In the genomic region with DNA sequence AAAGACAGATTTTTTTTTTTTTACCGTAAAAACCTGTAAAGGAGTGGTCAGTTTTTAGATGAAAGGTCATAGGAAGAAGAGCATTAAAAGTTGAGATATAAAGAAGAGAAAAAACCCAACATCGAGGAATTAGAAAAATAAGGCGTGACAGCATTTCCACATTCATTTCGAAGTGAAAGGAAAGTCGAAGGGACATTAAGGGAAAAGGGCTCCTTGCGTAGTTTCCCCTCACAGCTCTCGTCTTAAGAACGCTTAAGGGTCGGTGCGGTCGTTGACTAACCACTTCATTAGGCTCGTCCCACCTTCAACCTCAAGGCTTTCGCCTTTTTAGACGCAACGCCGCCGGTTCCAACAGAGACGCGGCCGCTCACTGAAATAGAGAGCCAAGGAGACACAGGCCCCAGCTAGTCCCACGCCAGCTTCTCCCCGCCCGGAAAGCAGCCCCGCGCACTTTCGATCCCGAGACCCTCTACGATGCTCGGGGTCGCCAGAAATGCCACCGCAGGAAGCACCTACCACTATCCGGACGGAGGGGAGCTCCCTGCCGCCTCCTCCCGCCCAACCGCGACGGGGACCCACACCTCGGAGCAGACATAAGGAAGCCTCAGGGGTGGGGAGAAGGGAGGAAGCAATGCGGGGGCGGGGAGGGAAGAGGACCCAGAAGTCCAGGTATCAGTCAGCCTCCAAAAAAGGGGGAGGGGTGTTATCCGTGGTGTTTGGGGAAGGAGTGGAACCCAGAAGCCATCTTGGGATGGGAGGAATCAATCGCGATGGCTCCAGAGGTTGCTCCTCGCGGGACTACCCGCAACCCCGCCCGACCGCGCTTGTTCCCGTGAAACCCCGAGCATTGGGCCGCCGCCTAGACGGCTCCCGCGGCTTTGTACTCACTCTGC, we compare ENCODE assay signal across 1 cellular context.
A peak's percentile ranks its signal among the peaks of the same experiment; 100 is the strongest.
TF ChIP-seq lines count a peak whose summit lies in the region.

No MANE protein-coding gene starts in this region.

TF ChIP-seq in K562, 482 proteins besides CTCF, POLR2A, EP300 and RAD21 (continued from another document and continues in another):
- TF ChIP-seq, protein P1, sequence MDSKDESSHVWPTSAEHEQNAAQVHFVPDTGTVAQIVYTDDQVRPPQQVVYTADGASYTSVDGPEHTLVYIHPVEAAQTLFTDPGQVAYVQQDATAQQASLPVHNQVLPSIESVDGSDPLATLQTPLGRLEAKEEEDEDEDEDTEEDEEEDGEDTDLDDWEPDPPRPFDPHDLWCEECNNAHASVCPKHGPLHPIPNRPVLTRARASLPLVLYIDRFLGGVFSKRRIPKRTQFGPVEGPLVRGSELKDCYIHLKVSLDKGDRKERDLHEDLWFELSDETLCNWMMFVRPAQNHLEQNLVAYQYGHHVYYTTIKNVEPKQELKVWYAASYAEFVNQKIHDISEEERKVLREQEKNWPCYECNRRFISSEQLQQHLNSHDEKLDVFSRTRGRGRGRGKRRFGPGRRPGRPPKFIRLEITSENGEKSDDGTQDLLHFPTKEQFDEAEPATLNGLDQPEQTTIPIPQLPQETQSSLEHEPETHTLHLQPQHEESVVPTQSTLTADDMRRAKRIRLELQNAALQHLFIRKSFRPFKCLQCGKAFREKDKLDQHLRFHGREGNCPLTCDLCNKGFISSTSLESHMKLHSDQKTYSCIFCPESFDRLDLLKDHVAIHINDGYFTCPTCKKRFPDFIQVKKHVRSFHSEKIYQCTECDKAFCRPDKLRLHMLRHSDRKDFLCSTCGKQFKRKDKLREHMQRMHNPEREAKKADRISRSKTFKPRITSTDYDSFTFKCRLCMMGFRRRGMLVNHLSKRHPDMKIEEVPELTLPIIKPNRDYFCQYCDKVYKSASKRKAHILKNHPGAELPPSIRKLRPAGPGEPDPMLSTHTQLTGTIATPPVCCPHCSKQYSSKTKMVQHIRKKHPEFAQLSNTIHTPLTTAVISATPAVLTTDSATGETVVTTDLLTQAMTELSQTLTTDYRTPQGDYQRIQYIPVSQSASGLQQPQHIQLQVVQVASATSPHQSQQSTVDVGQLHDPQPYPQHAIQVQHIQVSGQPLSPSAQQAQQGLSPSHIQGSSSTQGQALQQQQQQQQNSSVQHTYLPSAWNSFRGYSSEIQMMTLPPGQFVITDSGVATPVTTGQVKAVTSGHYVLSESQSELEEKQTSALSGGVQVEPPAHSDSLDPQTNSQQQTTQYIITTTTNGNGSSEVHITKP (IDR thresholded peaks at IDR 0.05; ENCODE audit: partially characterized antibody), result peak; percentile 88
- TF ChIP-seq, protein P2, sequence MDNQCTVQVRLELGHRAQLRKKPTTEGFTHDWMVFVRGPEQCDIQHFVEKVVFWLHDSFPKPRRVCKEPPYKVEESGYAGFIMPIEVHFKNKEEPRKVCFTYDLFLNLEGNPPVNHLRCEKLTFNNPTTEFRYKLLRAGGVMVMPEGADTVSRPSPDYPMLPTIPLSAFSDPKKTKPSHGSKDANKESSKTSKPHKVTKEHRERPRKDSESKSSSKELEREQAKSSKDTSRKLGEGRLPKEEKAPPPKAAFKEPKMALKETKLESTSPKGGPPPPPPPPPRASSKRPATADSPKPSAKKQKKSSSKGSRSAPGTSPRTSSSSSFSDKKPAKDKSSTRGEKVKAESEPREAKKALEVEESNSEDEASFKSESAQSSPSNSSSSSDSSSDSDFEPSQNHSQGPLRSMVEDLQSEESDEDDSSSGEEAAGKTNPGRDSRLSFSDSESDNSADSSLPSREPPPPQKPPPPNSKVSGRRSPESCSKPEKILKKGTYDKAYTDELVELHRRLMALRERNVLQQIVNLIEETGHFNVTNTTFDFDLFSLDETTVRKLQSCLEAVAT (IDR thresholded peaks at IDR 0.05), result peak in 1 of 2 experiments; percentile 22; a peak in 1 of 4 replicates
- TF ChIP-seq ZNF121 (CRISPR knock-in tag; conservative IDR thresholded peaks at IDR 0.05), result no peak
- peak; percentile 83 for TF ChIP-seq RBM22 (IDR thresholded peaks at IDR 0.05; ENCODE audit: low read depth, low read length, poor library complexity, severe bottlenecking)
- TF ChIP-seq ZFP30 (CRISPR knock-in tag; IDR thresholded peaks at IDR 0.05; ENCODE audit: borderline replicate concordance), result no peak
- peak; percentile 28 to 54; a peak in 2 of 4 replicates for TF ChIP-seq MAZ (CRISPR knock-in tag; conservative IDR thresholded peaks at IDR 0.05 in 1 of 2, IDR thresholded peaks at IDR 0.05 in 1 of 2)
- TF ChIP-seq ZBTB7A (IDR thresholded peaks at IDR 0.05; ENCODE audit: borderline replicate concordance, control insufficient read depth, low read depth, low read length), result 0 out of 2 replicates have a peak, but pooled peaks have one; percentile 60
- peak; percentile 38; the same call in 1 of the 2 replicates for TF ChIP-seq ZC3H4 (CRISPR knock-in tag; IDR thresholded peaks at IDR 0.05; ENCODE audit: borderline replicate concordance)
- no peak for TF ChIP-seq NFE2 (IDR thresholded peaks at IDR 0.05; ENCODE audit: low read depth)
- peak in 1 of 2 experiments; percentile 36; a peak in 1 of 4 replicates for TF ChIP-seq ETV6 (IDR thresholded peaks at IDR 0.05; ENCODE audit: borderline replicate concordance in 1 of 2, low read depth in 2 of 2, low read length in 1 of 2)
- no peak for TF ChIP-seq ETV6 (CRISPR knock-in tag; IDR thresholded peaks at IDR 0.05; ENCODE audit: borderline replicate concordance)
- TF ChIP-seq CHD1 (IDR thresholded peaks at IDR 0.05; ENCODE audit: low read length), result peak; percentile 98
- peak; percentile 68 for TF ChIP-seq RBBP5 (IDR thresholded peaks at IDR 0.05; ENCODE audit: borderline replicate concordance, insufficient read depth, low read length, poor library complexity, severe bottlenecking)
- peak in 1 of 2 experiments; percentile 28; a peak in 1 of 4 replicates for TF ChIP-seq HDAC1 (IDR thresholded peaks at IDR 0.05)
- TF ChIP-seq, protein P3, sequence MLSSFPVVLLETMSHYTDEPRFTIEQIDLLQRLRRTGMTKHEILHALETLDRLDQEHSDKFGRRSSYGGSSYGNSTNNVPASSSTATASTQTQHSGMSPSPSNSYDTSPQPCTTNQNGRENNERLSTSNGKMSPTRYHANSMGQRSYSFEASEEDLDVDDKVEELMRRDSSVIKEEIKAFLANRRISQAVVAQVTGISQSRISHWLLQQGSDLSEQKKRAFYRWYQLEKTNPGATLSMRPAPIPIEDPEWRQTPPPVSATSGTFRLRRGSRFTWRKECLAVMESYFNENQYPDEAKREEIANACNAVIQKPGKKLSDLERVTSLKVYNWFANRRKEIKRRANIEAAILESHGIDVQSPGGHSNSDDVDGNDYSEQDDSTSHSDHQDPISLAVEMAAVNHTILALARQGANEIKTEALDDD (IDR thresholded peaks at IDR 0.05), result 0 out of 2 replicates have a peak, but pooled peaks have one; percentile 10
- TF ChIP-seq TAF9B (IDR thresholded peaks at IDR 0.05; ENCODE audit: partially characterized antibody), result no peak
- TF ChIP-seq ZNF507 (tag; conservative IDR thresholded peaks at IDR 0.05), result no peak
- TF ChIP-seq, protein P4, sequence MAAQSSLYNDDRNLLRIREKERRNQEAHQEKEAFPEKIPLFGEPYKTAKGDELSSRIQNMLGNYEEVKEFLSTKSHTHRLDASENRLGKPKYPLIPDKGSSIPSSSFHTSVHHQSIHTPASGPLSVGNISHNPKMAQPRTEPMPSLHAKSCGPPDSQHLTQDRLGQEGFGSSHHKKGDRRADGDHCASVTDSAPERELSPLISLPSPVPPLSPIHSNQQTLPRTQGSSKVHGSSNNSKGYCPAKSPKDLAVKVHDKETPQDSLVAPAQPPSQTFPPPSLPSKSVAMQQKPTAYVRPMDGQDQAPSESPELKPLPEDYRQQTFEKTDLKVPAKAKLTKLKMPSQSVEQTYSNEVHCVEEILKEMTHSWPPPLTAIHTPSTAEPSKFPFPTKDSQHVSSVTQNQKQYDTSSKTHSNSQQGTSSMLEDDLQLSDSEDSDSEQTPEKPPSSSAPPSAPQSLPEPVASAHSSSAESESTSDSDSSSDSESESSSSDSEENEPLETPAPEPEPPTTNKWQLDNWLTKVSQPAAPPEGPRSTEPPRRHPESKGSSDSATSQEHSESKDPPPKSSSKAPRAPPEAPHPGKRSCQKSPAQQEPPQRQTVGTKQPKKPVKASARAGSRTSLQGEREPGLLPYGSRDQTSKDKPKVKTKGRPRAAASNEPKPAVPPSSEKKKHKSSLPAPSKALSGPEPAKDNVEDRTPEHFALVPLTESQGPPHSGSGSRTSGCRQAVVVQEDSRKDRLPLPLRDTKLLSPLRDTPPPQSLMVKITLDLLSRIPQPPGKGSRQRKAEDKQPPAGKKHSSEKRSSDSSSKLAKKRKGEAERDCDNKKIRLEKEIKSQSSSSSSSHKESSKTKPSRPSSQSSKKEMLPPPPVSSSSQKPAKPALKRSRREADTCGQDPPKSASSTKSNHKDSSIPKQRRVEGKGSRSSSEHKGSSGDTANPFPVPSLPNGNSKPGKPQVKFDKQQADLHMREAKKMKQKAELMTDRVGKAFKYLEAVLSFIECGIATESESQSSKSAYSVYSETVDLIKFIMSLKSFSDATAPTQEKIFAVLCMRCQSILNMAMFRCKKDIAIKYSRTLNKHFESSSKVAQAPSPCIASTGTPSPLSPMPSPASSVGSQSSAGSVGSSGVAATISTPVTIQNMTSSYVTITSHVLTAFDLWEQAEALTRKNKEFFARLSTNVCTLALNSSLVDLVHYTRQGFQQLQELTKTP (IDR thresholded peaks at IDR 0.05; ENCODE audit: low read depth in 1 of 2, partially characterized antibody in 2 of 2), result peak in 1 of 2 experiments; percentile 29
- TF ChIP-seq PCBP1 (IDR thresholded peaks at IDR 0.05; ENCODE audit: low read depth, low read length, poor library complexity, severe bottlenecking), result peak; percentile 51
- TF ChIP-seq, protein P5, sequence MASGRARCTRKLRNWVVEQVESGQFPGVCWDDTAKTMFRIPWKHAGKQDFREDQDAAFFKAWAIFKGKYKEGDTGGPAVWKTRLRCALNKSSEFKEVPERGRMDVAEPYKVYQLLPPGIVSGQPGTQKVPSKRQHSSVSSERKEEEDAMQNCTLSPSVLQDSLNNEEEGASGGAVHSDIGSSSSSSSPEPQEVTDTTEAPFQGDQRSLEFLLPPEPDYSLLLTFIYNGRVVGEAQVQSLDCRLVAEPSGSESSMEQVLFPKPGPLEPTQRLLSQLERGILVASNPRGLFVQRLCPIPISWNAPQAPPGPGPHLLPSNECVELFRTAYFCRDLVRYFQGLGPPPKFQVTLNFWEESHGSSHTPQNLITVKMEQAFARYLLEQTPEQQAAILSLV (tag; IDR thresholded peaks at IDR 0.05), result no peak
- TF ChIP-seq, protein P6, sequence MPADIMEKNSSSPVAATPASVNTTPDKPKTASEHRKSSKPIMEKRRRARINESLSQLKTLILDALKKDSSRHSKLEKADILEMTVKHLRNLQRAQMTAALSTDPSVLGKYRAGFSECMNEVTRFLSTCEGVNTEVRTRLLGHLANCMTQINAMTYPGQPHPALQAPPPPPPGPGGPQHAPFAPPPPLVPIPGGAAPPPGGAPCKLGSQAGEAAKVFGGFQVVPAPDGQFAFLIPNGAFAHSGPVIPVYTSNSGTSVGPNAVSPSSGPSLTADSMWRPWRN (IDR thresholded peaks at IDR 0.05; ENCODE audit: low read depth), result no peak
- no peak for TF ChIP-seq GTF2E2 (tag; IDR thresholded peaks at IDR 0.05)
- TF ChIP-seq ZBTB1 (CRISPR knock-in tag; IDR thresholded peaks at IDR 0.05; ENCODE audit: borderline replicate concordance, low read depth), result 0 out of 2 replicates have a peak, but pooled peaks have one; percentile 30
- TF ChIP-seq, protein P7, sequence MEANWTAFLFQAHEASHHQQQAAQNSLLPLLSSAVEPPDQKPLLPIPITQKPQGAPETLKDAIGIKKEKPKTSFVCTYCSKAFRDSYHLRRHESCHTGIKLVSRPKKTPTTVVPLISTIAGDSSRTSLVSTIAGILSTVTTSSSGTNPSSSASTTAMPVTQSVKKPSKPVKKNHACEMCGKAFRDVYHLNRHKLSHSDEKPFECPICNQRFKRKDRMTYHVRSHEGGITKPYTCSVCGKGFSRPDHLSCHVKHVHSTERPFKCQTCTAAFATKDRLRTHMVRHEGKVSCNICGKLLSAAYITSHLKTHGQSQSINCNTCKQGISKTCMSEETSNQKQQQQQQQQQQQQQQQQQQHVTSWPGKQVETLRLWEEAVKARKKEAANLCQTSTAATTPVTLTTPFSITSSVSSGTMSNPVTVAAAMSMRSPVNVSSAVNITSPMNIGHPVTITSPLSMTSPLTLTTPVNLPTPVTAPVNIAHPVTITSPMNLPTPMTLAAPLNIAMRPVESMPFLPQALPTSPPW (CRISPR knock-in tag; IDR thresholded peaks at IDR 0.05), result peak; percentile 64
- TF ChIP-seq ZC3H11A (IDR thresholded peaks at IDR 0.05; ENCODE audit: low read depth, low read length), result no peak
- peak; percentile 31 for TF ChIP-seq SAP30 (IDR thresholded peaks at IDR 0.05; ENCODE audit: borderline replicate concordance, insufficient read depth, low read depth, low read length, poor library complexity, severe bottlenecking)
- TF ChIP-seq MCM2 (IDR thresholded peaks at IDR 0.05; ENCODE audit: low read depth), result no peak
- TF ChIP-seq GABPB1 (CRISPR knock-in tag; IDR thresholded peaks at IDR 0.05), result peak; percentile 74; the same call in 1 of the 2 replicates
- TF ChIP-seq KDM1A (IDR thresholded peaks at IDR 0.05), result peak in 1 of 2 experiments; percentile 17; a peak in 1 of 4 replicates
- no peak for TF ChIP-seq TAF15 (IDR thresholded peaks at IDR 0.05; ENCODE audit: low read depth, low read length)
- TF ChIP-seq EGR1 (conservative IDR thresholded peaks at IDR 0.05), result peak; percentile 92
- TF ChIP-seq RBFOX2 (IDR thresholded peaks at IDR 0.05; ENCODE audit: low read depth, low read length), result peak; percentile 68
- TF ChIP-seq HDGF (IDR thresholded peaks at IDR 0.05), result no peak
- TF ChIP-seq SMARCE1 (IDR thresholded peaks at IDR 0.05), result 0 out of 2 replicates have a peak, but pooled peaks have one; percentile 20
- TF ChIP-seq, protein P8, sequence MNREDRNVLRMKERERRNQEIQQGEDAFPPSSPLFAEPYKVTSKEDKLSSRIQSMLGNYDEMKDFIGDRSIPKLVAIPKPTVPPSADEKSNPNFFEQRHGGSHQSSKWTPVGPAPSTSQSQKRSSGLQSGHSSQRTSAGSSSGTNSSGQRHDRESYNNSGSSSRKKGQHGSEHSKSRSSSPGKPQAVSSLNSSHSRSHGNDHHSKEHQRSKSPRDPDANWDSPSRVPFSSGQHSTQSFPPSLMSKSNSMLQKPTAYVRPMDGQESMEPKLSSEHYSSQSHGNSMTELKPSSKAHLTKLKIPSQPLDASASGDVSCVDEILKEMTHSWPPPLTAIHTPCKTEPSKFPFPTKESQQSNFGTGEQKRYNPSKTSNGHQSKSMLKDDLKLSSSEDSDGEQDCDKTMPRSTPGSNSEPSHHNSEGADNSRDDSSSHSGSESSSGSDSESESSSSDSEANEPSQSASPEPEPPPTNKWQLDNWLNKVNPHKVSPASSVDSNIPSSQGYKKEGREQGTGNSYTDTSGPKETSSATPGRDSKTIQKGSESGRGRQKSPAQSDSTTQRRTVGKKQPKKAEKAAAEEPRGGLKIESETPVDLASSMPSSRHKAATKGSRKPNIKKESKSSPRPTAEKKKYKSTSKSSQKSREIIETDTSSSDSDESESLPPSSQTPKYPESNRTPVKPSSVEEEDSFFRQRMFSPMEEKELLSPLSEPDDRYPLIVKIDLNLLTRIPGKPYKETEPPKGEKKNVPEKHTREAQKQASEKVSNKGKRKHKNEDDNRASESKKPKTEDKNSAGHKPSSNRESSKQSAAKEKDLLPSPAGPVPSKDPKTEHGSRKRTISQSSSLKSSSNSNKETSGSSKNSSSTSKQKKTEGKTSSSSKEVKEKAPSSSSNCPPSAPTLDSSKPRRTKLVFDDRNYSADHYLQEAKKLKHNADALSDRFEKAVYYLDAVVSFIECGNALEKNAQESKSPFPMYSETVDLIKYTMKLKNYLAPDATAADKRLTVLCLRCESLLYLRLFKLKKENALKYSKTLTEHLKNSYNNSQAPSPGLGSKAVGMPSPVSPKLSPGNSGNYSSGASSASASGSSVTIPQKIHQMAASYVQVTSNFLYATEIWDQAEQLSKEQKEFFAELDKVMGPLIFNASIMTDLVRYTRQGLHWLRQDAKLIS (CRISPR knock-in tag; IDR thresholded peaks at IDR 0.05), result peak; percentile 94; the same call in 1 of the 2 replicates
- peak in 1 of 2 experiments; percentile 33; a peak in 1 of 4 replicates for TF ChIP-seq FOXA3 (CRISPR knock-in tag; conservative IDR thresholded peaks at IDR 0.05 in 1 of 2, IDR thresholded peaks at IDR 0.05 in 1 of 2)
- no peak for TF ChIP-seq NBN (IDR thresholded peaks at IDR 0.05; ENCODE audit: low read depth)
- no peak for TF ChIP-seq ZNF197 (CRISPR knock-in tag; IDR thresholded peaks at IDR 0.05; ENCODE audit: low read depth)
